In genomic region chr16:17331991-17332390, GRCh38 we compare ENCODE assay signal across 2 cellular contexts.
TF ChIP-seq lines count a peak whose summit lies in the region.

No MANE protein-coding gene starts in this region.

TF ChIP-seq in GM12891, 5 proteins besides CTCF, POLR2A, EP300 and RAD21 (continued from another document):
- TF ChIP-seq PAX5 (IDR thresholded peaks at IDR 0.05; ENCODE audit: insufficient read depth, low read length, severe bottlenecking), result no peak

TF ChIP-seq in GM12878, 131 proteins besides CTCF, POLR2A, EP300 and RAD21 (continued from another document):
- TF ChIP-seq RELB (IDR thresholded peaks at IDR 0.05; ENCODE audit: low read depth) (no peak), BCL11A (IDR thresholded peaks at IDR 0.05; ENCODE audit: low read depth, low read length) (no peak), PML (IDR thresholded peaks at IDR 0.05; ENCODE audit: low read length) (no peak)
